In genomic region chr11:77142091-77142975, GRCh38 we compare ENCODE assay signal across 17 cellular contexts. TPM values are rescaled to one million over a fixed set of nuclear protein-coding genes. Genes with fewer than 3 reads are reported as not detected.
DNase-seq lines count a peak whose midpoint lies in the region; FAIRE-seq and TF ChIP-seq lines count a peak whose summit lies in the region.
"Had no signal": no experiment of that assay in that cellular context is flagged by ENCODE, and none has a peak within 500 bp of the region (broad histone marks: within the 10 kb centered on the region; RNA-seq: fewer than 3 reads in every experiment).

No MANE protein-coding gene starts in this region.

- H3F3A ChIP-seq in Loucy (ENCODE audit: low read depth) = no peaks in the 10 kb centered on the region

- no peaks in the 10 kb centered on the region for H3K27me3 ChIP-seq in Loucy (ENCODE audit: insufficient read depth, low read length, poor library complexity, severe bottlenecking)
- H3K27me3 ChIP-seq in small intestine (ENCODE audit: control insufficient read depth in 2 of 2, insufficient read depth in 2 of 2, low read length in 2 of 2) = peaks cover 0 to 5% of the 10 kb centered on the region in 2 donors
- H3K27me3 ChIP-seq: uterus had no signal

- H3K9me3 ChIP-seq in Loucy (ENCODE audit: insufficient read depth, low read depth, low read length) = no peaks in the 10 kb centered on the region
- H3K9me3 ChIP-seq in small intestine (ENCODE audit: control insufficient read depth, low read depth) = no peaks in the 10 kb centered on the region
- H3K9me3 ChIP-seq: uterus had no signal

- H2AFZ ChIP-seq in Loucy (ENCODE audit: low read length) = no peak overlapping the region

- no peak overlapping the region for H3K27ac Mint-ChIP-seq in activated CD4-positive, alpha-beta T cell treated with anti-CD3 and anti-CD28 coated beads, Interleukin-2, amount 10 ng/mL, durations not matched to agents 24 days and 14 days
- no peak overlapping the region for H3K27ac Mint-ChIP-seq in activated naive CD8-positive, alpha-beta T cell treated with anti-CD3 and anti-CD28 coated beads for 36 hours

- FAIRE-seq in small intestine (lab: Jason Lieb, UNC) (no peak), frontal cortex (lab: Jason Lieb, UNC) (no peak)

- no peak overlapping the region for H3K27ac ChIP-seq in small intestine (ENCODE audit: low read depth in 1 of 2, low read length in 1 of 2)
- H3K27ac ChIP-seq: HL-60, uterus had no signal

- H3K27me3 Mint-ChIP-seq in activated CD4-positive, alpha-beta T cell treated with anti-CD3 and anti-CD28 coated beads, Interleukin-2, amount 10 ng/mL, durations not matched to agents 24 days and 14 days = peaks cover 21% of the 10 kb centered on the region
- H3K27me3 Mint-ChIP-seq in activated naive CD8-positive, alpha-beta T cell treated with anti-CD3 and anti-CD28 coated beads for 36 hours = peaks cover 10% of the 10 kb centered on the region

- H3K36me3 Mint-ChIP-seq in activated CD4-positive, alpha-beta T cell treated with anti-CD3 and anti-CD28 coated beads, Interleukin-2, amount 10 ng/mL, durations not matched to agents 24 days and 14 days (ENCODE audit: low read depth) = no peaks in the 10 kb centered on the region
- H3K36me3 Mint-ChIP-seq in activated naive CD8-positive, alpha-beta T cell treated with anti-CD3 and anti-CD28 coated beads for 36 hours = no peaks in the 10 kb centered on the region

- H3K79me2 ChIP-seq in Loucy (ENCODE audit: insufficient read depth, low read length) = no peaks in the 10 kb centered on the region

- in situ Hi-C loops in GM13977 (cut with MboI; ENCODE audit: low pct_unique_long_range_greater_than_20kb, low sequenced_read_pairs, unreplicated experiment) = no loop called here

- peak overlapping the region; percentile 41 for H3K4me2 ChIP-seq in Loucy (ENCODE audit: low read depth, low read length, poor library complexity, severe bottlenecking)

- intact Hi-C loops in activated CD4-positive, alpha-beta T cell treated with anti-CD3 and anti-CD28 coated beads, Interleukin-2, amount 10 ng/mL, durations not matched to agents 24 days and 14 days (cut with micrococcal nuclease) = no loop called here

- TF ChIP-seq CTCF in Loucy (conservative IDR thresholded peaks at IDR 0.05; ENCODE audit: low read length) = no peak
- TF ChIP-seq CTCF in GM13977 (IDR thresholded peaks at IDR 0.05; ENCODE audit: extremely low read depth, insufficient read depth, missing control alignments) = no peak

- 91 to 93% (median 91%) methylated on average over 11 of the region's 11 CpGs for WGBS in small intestine, 3 donors

- H3K4me1 ChIP-seq in Loucy (ENCODE audit: insufficient read depth, low read length, poor library complexity, severe bottlenecking) (peaks cover 33% of the 10 kb centered on the region), small intestine (ENCODE audit: control insufficient read depth in 2 of 2, insufficient read depth in 1 of 2, low read depth in 1 of 2, low read length in 1 of 2) (peaks cover 4 to 9% of the 10 kb centered on the region in 2 donors)

- no peak overlapping the region for H3K4me3 ChIP-seq in Loucy (ENCODE audit: low read length, poor library complexity, severe bottlenecking)
- H3K4me3 ChIP-seq in small intestine (ENCODE audit: low read depth in 1 of 2, low read length in 2 of 2) = no peak overlapping the region
- H3K4me3 ChIP-seq: uterus had no signal

- H3K36me3 ChIP-seq in Loucy (ENCODE audit: insufficient read depth, low read length) (no peaks in the 10 kb centered on the region), small intestine (ENCODE audit: control insufficient read depth in 2 of 2, insufficient read depth in 2 of 2, low read length in 2 of 2) (no peaks in the 10 kb centered on the region)
- H3K36me3 ChIP-seq: uterus had no signal

- no peak overlapping the region for H3K9ac ChIP-seq in Loucy (ENCODE audit: low read depth, low read length, poor library complexity, severe bottlenecking)

- H3K9me3 Mint-ChIP-seq in activated CD4-positive, alpha-beta T cell treated with anti-CD3 and anti-CD28 coated beads, Interleukin-2, amount 10 ng/mL, durations not matched to agents 24 days and 14 days = no peaks in the 10 kb centered on the region
- H3K9me3 Mint-ChIP-seq in activated naive CD8-positive, alpha-beta T cell treated with anti-CD3 and anti-CD28 coated beads for 36 hours = no peaks in the 10 kb centered on the region

- H3K4me3 Mint-ChIP-seq in activated CD4-positive, alpha-beta T cell treated with anti-CD3 and anti-CD28 coated beads, Interleukin-2, amount 10 ng/mL, durations not matched to agents 24 days and 14 days = no peak overlapping the region
- no peak overlapping the region for H3K4me3 Mint-ChIP-seq in activated naive CD8-positive, alpha-beta T cell treated with anti-CD3 and anti-CD28 coated beads for 36 hours

- no peaks in the 10 kb centered on the region for H3K9me2 ChIP-seq in Loucy (replicated peaks; ENCODE audit: low read depth, low read length)

- H4K20me1 ChIP-seq in Loucy (ENCODE audit: insufficient read depth, low read length, poor library complexity, severe bottlenecking) = no peaks in the 10 kb centered on the region

- DNase-seq in activated CD4-positive, alpha-beta T cell treated with anti-CD3 and anti-CD28 coated beads, Interleukin-2, amount 10 ng/mL, durations not matched to agents 24 days and 14 days = peak; percentile 71
- DNase-seq in activated CD4-positive, alpha-beta T cell treated with anti-CD3 and anti-CD28 coated beads for 1 hour = no peak
- DNase-seq in activated naive CD8-positive, alpha-beta T cell treated with anti-CD3 and anti-CD28 coated beads for 36 hours = peak; percentile 34
- DNase-seq in small intestine (peak; percentile 33), GM13977 (ENCODE audit: low spot score) (no peak), frontal cortex (ENCODE audit: low spot score in 2 of 2) (no peak)
- no peak for DNase-seq in stimulated activated CD4-positive, alpha-beta T cell treated with anti-CD3 and anti-CD28 coated beads, Interleukin-1b, Interleukin-23, amount 100 ng/mL, for 48 hours
- DNase-seq: activated CD8-positive, alpha-beta memory T cell treated with anti-CD3 and anti-CD28 coated beads for 24 hours; amniotic stem cell; DMS153; stimulated activated CD4-positive, alpha-beta T cell treated with anti-CD3 and anti-CD28 coated beads, Interleukin-12 subunit alpha, Interleukin-12 subunit beta, amount 100 ng/mL, for 4 hours; uterus had no signal

- peaks cover 6% of the 10 kb centered on the region for H3K4me1 Mint-ChIP-seq in activated CD4-positive, alpha-beta T cell treated with anti-CD3 and anti-CD28 coated beads, Interleukin-2, amount 10 ng/mL, durations not matched to agents 24 days and 14 days
- peaks cover 23% of the 10 kb centered on the region for H3K4me1 Mint-ChIP-seq in activated naive CD8-positive, alpha-beta T cell treated with anti-CD3 and anti-CD28 coated beads for 36 hours

RNA-seq across cellular contexts. Expression of gene MYO7A, which starts 14.3 kb away (rescaled TPM):
- 0.07 TPM in 1 of 2 replicates, not detected in the other for total RNA-seq in activated CD4-positive, alpha-beta T cell treated with anti-CD3 and anti-CD28 coated beads, Interleukin-2, amount 10 ng/mL, durations not matched to agents 24 days and 14 days
- under 1 TPM; 0.06 to 0.16 TPM for total RNA-seq in activated naive CD8-positive, alpha-beta T cell treated with anti-CD3 and anti-CD28 coated beads for 36 hours
- 1 to 10 TPM; 1.4 to 2.8 (median 1.6) TPM for polyA plus RNA-seq in small intestine
- 0.82 TPM for total RNA-seq in frontal cortex

RNA-seq across cellular contexts. Expression of gene OMP, which starts 39.7 kb away (rescaled TPM):
- not detected in 2 replicates for total RNA-seq in activated CD4-positive, alpha-beta T cell treated with anti-CD3 and anti-CD28 coated beads, Interleukin-2, amount 10 ng/mL, durations not matched to agents 24 days and 14 days
- total RNA-seq in activated naive CD8-positive, alpha-beta T cell treated with anti-CD3 and anti-CD28 coated beads for 36 hours = not detected
- polyA plus RNA-seq in small intestine = 1 to 10 TPM in 2 of 3 donors, not detected in 1; 1.5 to 2.7 TPM
- not detected for total RNA-seq in frontal cortex
- total RNA-seq: dermis microvascular lymphatic vessel endothelial cell; H4; T-helper 1 cell treated with Interleukin-12 subunit alpha and Interleukin-12 subunit beta and Interleukin-4 antibody, amounts not matched to agents 30 ng/mL and 1 ng/mL, for 36 hours had no signal

Comparison
In these comparisons a context has a peak if more than half of its experiments do, and no peak if none do; other contexts are left out.
1. DNase-seq: peak in activated CD4-positive, alpha-beta T cell treated with anti-CD3 and anti-CD28 coated beads, Interleukin-2, amount 10 ng/mL, durations not matched to agents 24 days and 14 days (single experiment), activated naive CD8-positive, alpha-beta T cell treated with anti-CD3 and anti-CD28 coated beads for 36 hours (single experiment) and small intestine (single experiment); none in activated CD4-positive, alpha-beta T cell treated with anti-CD3 and anti-CD28 coated beads for 1 hour (single experiment), GM13977 (single experiment), stimulated activated CD4-positive, alpha-beta T cell treated with anti-CD3 and anti-CD28 coated beads, Interleukin-1b, Interleukin-23, amount 100 ng/mL, for 48 hours (single experiment) and frontal cortex (0 of 2).